Comparison of ENCODE assay signal across 19 cellular contexts in genomic region chr16:78289368-78289767, GRCh38.
"Had no signal": no experiment of that assay in that cellular context is flagged by ENCODE, and none has a peak within 500 bp of the region (broad histone marks: within the 10 kb centered on the region; RNA-seq: fewer than 3 reads in every experiment).

No MANE protein-coding gene starts in this region.

- H3K4me1 Mint-ChIP-seq: activated naive CD4-positive, alpha-beta T cell treated with anti-CD3 and anti-CD28 coated beads, Interleukin-2, amount 10 ng/mL, durations not matched to agents 7 days and 5 days had no signal

- FAIRE-seq: endothelial cell of umbilical vein, frontal cortex had no signal

- H3K9me3 ChIP-seq: esophagus muscularis mucosa, sigmoid colon had no signal

- H3K27ac Mint-ChIP-seq: activated naive CD4-positive, alpha-beta T cell treated with anti-CD3 and anti-CD28 coated beads, Interleukin-2, amount 10 ng/mL, durations not matched to agents 7 days and 5 days; natural killer cell treated with Interleukin-12 subunit alpha and Interleukin-12 subunit beta and Interleukin-15 and Interleukin-18, amount 100 ng/mL, for 72 hours; T-helper 1 cell treated with Interleukin-12 subunit alpha and Interleukin-12 subunit beta and Interleukin-4 antibody, amounts not matched to agents 30 μg/mL and 1 μg/mL, for 36 hours had no signal

- H3K27ac ChIP-seq: esophagus muscularis mucosa, hepatocyte, sigmoid colon had no signal

- H3K27me3 ChIP-seq: esophagus muscularis mucosa, hepatocyte, sigmoid colon had no signal

- H3K4me3 ChIP-seq: esophagus muscularis mucosa, hepatocyte, sigmoid colon had no signal

- DNase-seq: activated CD4-positive, alpha-beta T cell treated with anti-CD3 and anti-CD28 coated beads for 4 hours; activated CD4-positive, alpha-beta T cell treated with anti-CD3 and anti-CD28 coated beads, Interleukin-2, amount 50 U/mL, for 48 hours; activated CD4-positive, CD25-positive, alpha-beta regulatory T cell; activated CD8-positive, alpha-beta memory T cell treated with anti-CD3 and anti-CD28 coated beads, Interleukin-2, amount 50 U/mL, for 48 hours; activated naive CD4-positive, alpha-beta T cell treated with anti-CD3 and anti-CD28 coated beads, Interleukin-2, amount 10 ng/mL, durations not matched to agents 7 days and 5 days; activated T-cell treated with anti-CD3 and anti-CD28 coated beads, Interleukin-2, amount 50 U/mL, for 4 hours; effector memory CD4-positive, alpha-beta T cell; glutamatergic neuron; left ventricle myocardium superior; mammary epithelial cell; sigmoid colon; stimulated activated CD4-positive, alpha-beta T cell treated with anti-CD3 and anti-CD28 coated beads, Interleukin-4, amount 100 ng/mL, for 1 hour; stimulated activated naive CD4-positive, alpha-beta T cell treated with Interleukin-2 at 50 U/mL for 16 hours had no signal

- H3K36me3 ChIP-seq: esophagus muscularis mucosa, sigmoid colon had no signal

- H3K4me3 Mint-ChIP-seq: activated naive CD4-positive, alpha-beta T cell treated with anti-CD3 and anti-CD28 coated beads, Interleukin-2, amount 10 ng/mL, durations not matched to agents 7 days and 5 days; activated T-cell treated with anti-CD3 and anti-CD28 coated beads, Interleukin-2, amount 50 U/mL, for 4 hours; natural killer cell treated with Interleukin-12 subunit alpha and Interleukin-12 subunit beta and Interleukin-15 and Interleukin-18, amount 100 ng/mL, for 72 hours; T-helper 1 cell treated with Interleukin-12 subunit alpha and Interleukin-12 subunit beta and Interleukin-4 antibody, amounts not matched to agents 30 μg/mL and 1 μg/mL, for 36 hours had no signal

- H3K79me2 ChIP-seq: hepatocyte had no signal

- H2AFZ ChIP-seq: hepatocyte had no signal

- H3K36me3 Mint-ChIP-seq: activated naive CD4-positive, alpha-beta T cell treated with anti-CD3 and anti-CD28 coated beads, Interleukin-2, amount 10 ng/mL, durations not matched to agents 7 days and 5 days; natural killer cell treated with Interleukin-12 subunit alpha and Interleukin-12 subunit beta and Interleukin-15 and Interleukin-18, amount 100 ng/mL, for 72 hours had no signal

- H3K27me3 Mint-ChIP-seq: activated naive CD4-positive, alpha-beta T cell treated with anti-CD3 and anti-CD28 coated beads, Interleukin-2, amount 10 ng/mL, durations not matched to agents 7 days and 5 days had no signal

- H3K9me3 Mint-ChIP-seq: activated T-cell treated with anti-CD3 and anti-CD28 coated beads, Interleukin-2, amount 50 U/mL, for 4 hours; natural killer cell treated with Interleukin-12 subunit alpha and Interleukin-12 subunit beta and Interleukin-15 and Interleukin-18, amount 100 ng/mL, for 72 hours had no signal

- ATAC-seq: activated T-cell treated with anti-CD3 and anti-CD28 coated beads, Interleukin-2, amount 50 U/mL, for 4 hours; left ventricle myocardium superior; natural killer cell treated with Interleukin-12 subunit alpha and Interleukin-12 subunit beta and Interleukin-15 and Interleukin-18, amount 100 ng/mL, for 72 hours had no signal
